In the genomic region with DNA sequence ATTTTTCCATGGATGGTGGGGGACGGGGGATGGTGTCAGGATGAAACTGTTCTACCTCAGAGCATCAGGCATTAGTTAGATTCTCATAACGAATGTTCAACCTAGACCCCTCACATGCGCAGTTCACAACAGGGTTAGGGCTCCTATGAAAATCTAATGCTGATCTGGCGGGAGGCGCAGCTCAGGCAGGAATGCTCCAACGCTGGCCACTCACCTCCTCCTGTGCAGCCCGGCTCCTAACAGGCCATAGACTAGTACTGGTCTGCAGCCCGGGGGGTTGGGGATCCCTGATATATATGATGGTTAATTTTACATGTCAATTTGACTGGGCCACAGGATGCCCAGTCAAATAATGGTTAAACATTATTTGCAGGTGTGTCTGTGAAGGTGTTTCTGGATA, we compare ENCODE assay signal across 37 cellular contexts.
"Had no signal": no experiment of that assay in that cellular context is flagged by ENCODE, and none has a peak within 500 bp of the region (broad histone marks: within the 10 kb centered on the region; RNA-seq: fewer than 3 reads in every experiment).

No MANE protein-coding gene starts in this region.

- H3K27ac ChIP-seq: ascending aorta, cardiac muscle cell, VCaP had no signal

- H3K27me3 ChIP-seq: ascending aorta, cardiac muscle cell had no signal

- DNase-seq: activated CD4-positive, alpha-beta memory T cell treated with anti-CD3 and anti-CD28 coated beads for 36 hours; activated CD4-positive, alpha-beta T cell treated with anti-CD3 and anti-CD28 coated beads for 1 hour; activated CD4-positive, alpha-beta T cell treated with anti-CD3 and anti-CD28 coated beads for 36 hours; activated CD4-positive, alpha-beta T cell treated with anti-CD3 and anti-CD28 coated beads for 48 hours; activated CD4-positive, alpha-beta T cell treated with anti-CD3 and anti-CD28 coated beads, Interleukin-2, amount 10 ng/mL, durations not matched to agents 7 days and 5 days; activated CD4-positive, alpha-beta T cell treated with anti-CD3 and anti-CD28 coated beads, Interleukin-2, amount 50 U/mL, for 4 hours; activated CD4-positive, CD25-positive, alpha-beta regulatory T cell; activated CD8-positive, alpha-beta memory T cell treated with anti-CD3 and anti-CD28 coated beads for 24 hours; activated CD8-positive, alpha-beta memory T cell treated with anti-CD3 and anti-CD28 coated beads, Interleukin-2, amount 10 ng/mL, durations not matched to agents 7 days and 5 days; activated CD8-positive, alpha-beta memory T cell treated with anti-CD3 and anti-CD28 coated beads, Interleukin-2, amount 50 U/mL, for 48 hours; activated CD8-positive, alpha-beta T cell treated with anti-CD3 and anti-CD28 coated beads for 36 hours; activated effector memory CD4-positive, alpha-beta T cell treated with Interleukin-2 at 50 U/mL for 16 hours; activated gamma-delta T cell; activated naive CD4-positive, alpha-beta T cell treated with anti-CD3 and anti-CD28 coated beads, Interleukin-2, amount 10 ng/mL, durations not matched to agents 7 days and 5 days; activated naive CD4-positive, alpha-beta T cell treated with Interleukin-2 at 50 U/mL for 16 hours; activated naive CD8-positive, alpha-beta T cell treated with anti-CD3 and anti-CD28 coated beads, Interleukin-2, amount 10 ng/mL, durations not matched to agents 7 days and 5 days; activated naive CD8-positive, alpha-beta T cell treated with anti-CD3 and anti-CD28 coated beads, Interleukin-2, amount 50 U/mL, for 24 hours; activated T-cell treated with anti-CD3 and anti-CD28 coated beads, Interleukin-2, amount 50 U/mL, for 24 hours; activated T-cell treated with anti-CD3 and anti-CD28 coated beads, Interleukin-2, amount 50 U/mL, for 48 hours; amygdala; anterior cingulate cortex; caudate nucleus; T-helper 1 cell; T-helper 2 cell; T-helper 9 cell had no signal

- FAIRE-seq: bronchial epithelial cell, TTC549 had no signal

- H3K9me3 Mint-ChIP-seq: activated CD4-positive, alpha-beta memory T cell treated with anti-CD3 and anti-CD28 coated beads for 36 hours; activated CD4-positive, alpha-beta T cell treated with anti-CD3 and anti-CD28 coated beads, Interleukin-2, amount 10 ng/mL, durations not matched to agents 7 days and 5 days; activated CD8-positive, alpha-beta T cell treated with anti-CD3 and anti-CD28 coated beads for 36 hours; activated naive CD4-positive, alpha-beta T cell treated with anti-CD3 and anti-CD28 coated beads, Interleukin-2, amount 10 ng/mL, durations not matched to agents 7 days and 5 days; activated naive CD4-positive, alpha-beta T cell treated with anti-CD3 and anti-CD28 coated beads, Interleukin-2, amount 50 U/mL, for 24 hours; activated naive CD8-positive, alpha-beta T cell treated with anti-CD3 and anti-CD28 coated beads, Interleukin-2, amount 10 ng/mL, durations not matched to agents 7 days and 5 days; activated naive CD8-positive, alpha-beta T cell treated with anti-CD3 and anti-CD28 coated beads, Interleukin-2, amount 50 U/mL, for 24 hours; activated T-cell treated with anti-CD3 and anti-CD28 coated beads, Interleukin-2, amount 50 U/mL, for 24 hours; activated T-helper 2 cell treated with anti-CD3 and anti-CD28 coated beads, Interferon-gamma antibody, Interleukin-2, Interleukin-4, amounts not matched to agents 10 μg/mL and 5 μg/mL and 100 μg/mL, durations not matched to agents 14 hours and 24 hours and 36 hours; brain; T-helper 1 cell treated with Interleukin-12 subunit alpha and Interleukin-12 subunit beta and Interleukin-4 antibody, amounts not matched to agents 30 μg/mL and 1 μg/mL, for 36 hours; T-helper 2 cell treated with Interferon-gamma antibody and Interleukin-4, amounts not matched to agents 5 μg/mL and 100 μg/mL, for 36 hours had no signal

- ATAC-seq: activated CD4-positive, alpha-beta T cell treated with anti-CD3 and anti-CD28 coated beads for 36 hours; activated CD4-positive, CD25-positive, alpha-beta regulatory T cell treated with anti-CD3 and anti-CD28 coated beads, Interleukin-2, amount 50 U/mL, for 24 hours; activated CD8-positive, alpha-beta memory T cell treated with anti-CD3 and anti-CD28 coated beads, Interleukin-2, amount 10 ng/mL, durations not matched to agents 7 days and 5 days; activated CD8-positive, alpha-beta T cell treated with anti-CD3 and anti-CD28 coated beads for 36 hours; activated naive CD8-positive, alpha-beta T cell treated with anti-CD3 and anti-CD28 coated beads, Interleukin-2, amount 50 U/mL, for 24 hours had no signal

- H3K27me3 Mint-ChIP-seq: activated naive CD8-positive, alpha-beta T cell had no signal

- H3K4me1 Mint-ChIP-seq: activated CD4-positive, alpha-beta T cell treated with anti-CD3 and anti-CD28 coated beads for 36 hours; activated CD4-positive, alpha-beta T cell treated with anti-CD3 and anti-CD28 coated beads, Interleukin-2, amount 10 ng/mL, durations not matched to agents 7 days and 5 days; activated CD8-positive, alpha-beta memory T cell treated with anti-CD3 and anti-CD28 coated beads, Interleukin-2, amount 10 ng/mL, durations not matched to agents 7 days and 5 days; activated naive CD4-positive, alpha-beta T cell treated with anti-CD3 and anti-CD28 coated beads, Interleukin-2, amount 10 ng/mL, durations not matched to agents 7 days and 5 days; activated naive CD4-positive, alpha-beta T cell treated with anti-CD3 and anti-CD28 coated beads, Interleukin-2, amount 50 U/mL, for 24 hours; activated naive CD8-positive, alpha-beta T cell treated with anti-CD3 and anti-CD28 coated beads, Interleukin-2, amount 10 ng/mL, durations not matched to agents 7 days and 5 days; activated naive CD8-positive, alpha-beta T cell treated with anti-CD3 and anti-CD28 coated beads, Interleukin-2, amount 50 U/mL, for 24 hours; brain had no signal

- H3K36me3 ChIP-seq: ascending aorta, cardiac muscle cell had no signal

- H3K27ac Mint-ChIP-seq: activated CD4-positive, alpha-beta memory T cell treated with anti-CD3 and anti-CD28 coated beads for 36 hours; activated CD4-positive, alpha-beta T cell treated with anti-CD3 and anti-CD28 coated beads for 36 hours; activated CD4-positive, alpha-beta T cell treated with anti-CD3 and anti-CD28 coated beads, Interleukin-2, amount 10 ng/mL, durations not matched to agents 7 days and 5 days; activated CD8-positive, alpha-beta memory T cell treated with anti-CD3 and anti-CD28 coated beads, Interleukin-2, amount 10 ng/mL, durations not matched to agents 7 days and 5 days; activated CD8-positive, alpha-beta T cell treated with anti-CD3 and anti-CD28 coated beads for 36 hours; activated naive CD4-positive, alpha-beta T cell treated with anti-CD3 and anti-CD28 coated beads, Interleukin-2, amount 10 ng/mL, durations not matched to agents 7 days and 5 days; activated naive CD4-positive, alpha-beta T cell treated with anti-CD3 and anti-CD28 coated beads, Interleukin-2, amount 50 U/mL, for 24 hours; activated naive CD8-positive, alpha-beta T cell; activated naive CD8-positive, alpha-beta T cell treated with anti-CD3 and anti-CD28 coated beads, Interleukin-2, amount 10 ng/mL, durations not matched to agents 7 days and 5 days; activated naive CD8-positive, alpha-beta T cell treated with anti-CD3 and anti-CD28 coated beads, Interleukin-2, amount 50 U/mL, for 24 hours; activated T-cell treated with anti-CD3 and anti-CD28 coated beads, Interleukin-2, amount 50 U/mL, for 24 hours; activated T-helper 2 cell treated with anti-CD3 and anti-CD28 coated beads, Interferon-gamma antibody, Interleukin-2, Interleukin-4, amounts not matched to agents 10 μg/mL and 5 μg/mL and 100 μg/mL, durations not matched to agents 14 hours and 24 hours and 36 hours; T-helper 1 cell treated with Interleukin-12 subunit alpha and Interleukin-12 subunit beta and Interleukin-4 antibody, amounts not matched to agents 30 μg/mL and 1 μg/mL, for 36 hours; T-helper 2 cell treated with Interferon-gamma antibody and Interleukin-4, amounts not matched to agents 5 μg/mL and 100 μg/mL, for 36 hours had no signal

- H3K9me3 ChIP-seq: ascending aorta had no signal

- H3K4me1 ChIP-seq: ascending aorta had no signal

- H3K4me3 ChIP-seq: ascending aorta, cardiac muscle cell had no signal

- H3K36me3 Mint-ChIP-seq: activated CD4-positive, alpha-beta memory T cell treated with anti-CD3 and anti-CD28 coated beads for 36 hours; activated CD8-positive, alpha-beta memory T cell treated with anti-CD3 and anti-CD28 coated beads, Interleukin-2, amount 10 ng/mL, durations not matched to agents 7 days and 5 days; activated naive CD4-positive, alpha-beta T cell treated with anti-CD3 and anti-CD28 coated beads, Interleukin-2, amount 10 ng/mL, durations not matched to agents 7 days and 5 days; activated naive CD4-positive, alpha-beta T cell treated with anti-CD3 and anti-CD28 coated beads, Interleukin-2, amount 50 U/mL, for 24 hours; activated naive CD8-positive, alpha-beta T cell treated with anti-CD3 and anti-CD28 coated beads, Interleukin-2, amount 10 ng/mL, durations not matched to agents 7 days and 5 days; brain had no signal

- H3K4me3 Mint-ChIP-seq: activated CD4-positive, alpha-beta memory T cell treated with anti-CD3 and anti-CD28 coated beads for 36 hours; activated CD4-positive, alpha-beta T cell treated with anti-CD3 and anti-CD28 coated beads for 36 hours; activated CD4-positive, alpha-beta T cell treated with anti-CD3 and anti-CD28 coated beads, Interleukin-2, amount 10 ng/mL, durations not matched to agents 7 days and 5 days; activated CD8-positive, alpha-beta memory T cell treated with anti-CD3 and anti-CD28 coated beads, Interleukin-2, amount 10 ng/mL, durations not matched to agents 7 days and 5 days; activated CD8-positive, alpha-beta T cell treated with anti-CD3 and anti-CD28 coated beads for 36 hours; activated naive CD4-positive, alpha-beta T cell treated with anti-CD3 and anti-CD28 coated beads, Interleukin-2, amount 10 ng/mL, durations not matched to agents 7 days and 5 days; activated naive CD4-positive, alpha-beta T cell treated with anti-CD3 and anti-CD28 coated beads, Interleukin-2, amount 50 U/mL, for 24 hours; activated naive CD8-positive, alpha-beta T cell; activated naive CD8-positive, alpha-beta T cell treated with anti-CD3 and anti-CD28 coated beads, Interleukin-2, amount 10 ng/mL, durations not matched to agents 7 days and 5 days; activated naive CD8-positive, alpha-beta T cell treated with anti-CD3 and anti-CD28 coated beads, Interleukin-2, amount 50 U/mL, for 24 hours; activated T-cell treated with anti-CD3 and anti-CD28 coated beads, Interleukin-2, amount 50 U/mL, for 24 hours; brain; T-helper 1 cell treated with Interleukin-12 subunit alpha and Interleukin-12 subunit beta and Interleukin-4 antibody, amounts not matched to agents 30 μg/mL and 1 μg/mL, for 36 hours; T-helper 2 cell treated with Interferon-gamma antibody and Interleukin-4, amounts not matched to agents 5 μg/mL and 100 μg/mL, for 36 hours had no signal
